Comparison of ENCODE assay signal across 8 cellular contexts in the genomic region with DNA sequence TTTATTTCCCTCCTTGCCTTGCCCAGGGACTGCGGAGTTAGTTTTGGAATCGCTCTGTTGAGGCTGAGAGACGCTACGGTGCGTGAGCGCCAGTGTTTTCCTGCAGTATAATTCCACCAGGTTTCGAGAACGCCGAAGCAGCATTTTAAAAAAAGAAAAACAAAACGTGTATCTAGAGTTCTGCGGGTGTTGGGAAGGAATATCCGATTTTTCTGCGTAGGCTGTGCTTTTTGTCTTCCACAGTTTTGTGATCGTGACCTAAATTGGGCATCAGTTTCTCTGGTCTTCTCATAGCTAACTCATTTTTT. TPM values are rescaled to one million over a fixed set of nuclear protein-coding genes. Genes with fewer than 3 reads are reported as not detected.
DNase-seq lines count a peak whose midpoint lies in the region; ATAC-seq, FAIRE-seq and TF ChIP-seq lines count a peak whose summit lies in the region.

No MANE protein-coding gene starts in this region.

- FAIRE-seq in GM12891 (lab: Jason Lieb, UNC) = no peak

- H3K36me3 ChIP-seq in mammary epithelial cell (ENCODE audit: insufficient read depth, low read length) (peaks cover 8% of the 10 kb centered on the region), muscle layer of colon (ENCODE audit: insufficient read depth, low read length) (no peaks in the 10 kb centered on the region)

- peaks cover 10% of the 10 kb centered on the region for H3K4me1 ChIP-seq in mammary epithelial cell (ENCODE audit: insufficient read depth, low read length)
- H3K4me1 ChIP-seq in muscle layer of colon (ENCODE audit: insufficient read depth, low read length) = peaks cover 10% of the 10 kb centered on the region

- H4K20me1 ChIP-seq in mammary epithelial cell (ENCODE audit: insufficient read depth, low read length) = no peaks in the 10 kb centered on the region

- CTCF ChIA-PET in AG04450 (lab: Charles Lee) = no interaction called here
- CTCF ChIA-PET in mammary epithelial cell (lab: Charles Lee; ENCODE audit: low non-redundant PET) = no interaction called here

- intact Hi-C loops in mammary epithelial cell (cut with micrococcal nuclease) = loop anchor here (2.0 to 10.0 kb wide), 3 partner anchors 39 to 215 kb away; a partner anchor contains a TSS

- no peak for DNase-seq in AG04450 (ENCODE audit: low read depth, low spot score)
- no peak for DNase-seq in mammary epithelial cell
- no peak for DNase-seq in stimulated activated CD4-positive, alpha-beta T cell treated with anti-CD3 and anti-CD28 coated beads, Interleukin-4, amount 100 ng/mL, for 4 hours
- DNase-seq in GM12891 (ENCODE audit: insufficient read length, low spot score) = no peak
- DNase-seq in activated gamma-delta T cell (lab: John Stamatoyannopoulos, UW) = no peak

- H3K27me3 ChIP-seq in AG04450 (ENCODE audit: control insufficient read depth, insufficient read depth, low read length) (no peaks in the 10 kb centered on the region), mammary epithelial cell (ENCODE audit: insufficient read depth, low read length) (no peaks in the 10 kb centered on the region), muscle layer of colon (ENCODE audit: control insufficient read depth in 1 of 2, insufficient read depth in 2 of 2, low read length in 2 of 2) (no peaks in the 10 kb centered on the region)

- peak overlapping the region; percentile 92 for H3K4me2 ChIP-seq in mammary epithelial cell (ENCODE audit: insufficient read depth, low read depth, low read length)

- dilution Hi-C loops in mammary epithelial cell (cut with HindIII; ENCODE audit: low sequenced_read_pairs) = no loop called here

- TF ChIP-seq POLR2A in GM12891 (IDR thresholded peaks at IDR 0.05; ENCODE audit: low read depth, low read length) = no peak

- peaks cover 56% of the 10 kb centered on the region for H3K79me2 ChIP-seq in mammary epithelial cell (ENCODE audit: insufficient read depth, low read length)

- H2AFZ ChIP-seq in mammary epithelial cell (ENCODE audit: low read depth, low read length) = peak overlapping the region; percentile 89

- H3K27ac ChIP-seq in AG04450 (ENCODE audit: low read depth, low read length) = peak overlapping the region; percentile 80
- H3K27ac ChIP-seq in mammary epithelial cell (ENCODE audit: insufficient read depth, low read depth, low read length) = peak overlapping the region; percentile 96
- peak overlapping the region; percentile 96 for H3K27ac ChIP-seq in muscle layer of colon (ENCODE audit: low read depth, low read length)

- in situ Hi-C loops in mammary epithelial cell (cut with MboI; ENCODE audit: low sequenced_read_pairs in 2 of 2) = no loop called here

- TF ChIP-seq CTCF in AG04450 (IDR thresholded peaks at IDR 0.05; ENCODE audit: low read depth, low read length) (no peak), mammary epithelial cell (conservative IDR thresholded peaks at IDR 0.05 in 1 of 2, IDR thresholded peaks at IDR 0.05 in 1 of 2; ENCODE audit: extremely low read depth in 1 of 2, insufficient read depth in 1 of 2, low read depth in 1 of 2, low read length in 2 of 2) (no peak)

- BruUV-seq in mammary epithelial cell (replicated peaks; lab: Mats Ljungman, UMichigan) = no TSS peak

- H3K9ac ChIP-seq in mammary epithelial cell (ENCODE audit: insufficient read depth, low read length) (peak overlapping the region; percentile 96), muscle layer of colon (ENCODE audit: low read length) (peak overlapping the region; percentile 84)

- WGBS in mammary epithelial cell (ENCODE audit: low coverage, missing lambda C conversion rate) = 2% methylated on average over 14 of the region's 14 CpGs

- H3K9me3 ChIP-seq in AG04450 (ENCODE audit: control insufficient read depth, insufficient read depth, low read length) (peaks cover 3% of the 10 kb centered on the region; the same call in 1 of the 2 replicates), mammary epithelial cell (replicated peaks; ENCODE audit: insufficient read depth, low read length) (no peaks in the 10 kb centered on the region), muscle layer of colon (ENCODE audit: low read length) (no peaks in the 10 kb centered on the region)

- POLR2A ChIA-PET in AG04450 (lab: Yijun Ruan, JAX) = no interaction called here

- peak overlapping the region; percentile 85 for H3K4me3 ChIP-seq in AG04450 (ENCODE audit: low read depth, low read length)
- peak overlapping the region; percentile 82 to 100 (median 97) for H3K4me3 ChIP-seq in mammary epithelial cell (replicated peaks in 1 of 3; ENCODE audit: insufficient read depth in 1 of 3, low read depth in 2 of 3, low read length in 3 of 3)
- H3K4me3 ChIP-seq in muscle layer of colon (ENCODE audit: low read depth in 1 of 2, low read length in 2 of 2) = peak overlapping the region; percentile 79 to 81

- peak; percentile 0 for ATAC-seq in HG03064 (IDR thresholded peaks at IDR 0.05; ENCODE audit: low read depth, unreplicated experiment)
- ATAC-seq in GM21529 (IDR thresholded peaks at IDR 0.05; ENCODE audit: unreplicated experiment) = no peak

TF ChIP-seq in GM12891, 5 proteins besides CTCF, POLR2A, EP300 and RAD21:
- TF ChIP-seq POU2F2 (IDR thresholded peaks at IDR 0.05; ENCODE audit: low read depth, low read length) (no peak), PAX5 (IDR thresholded peaks at IDR 0.05; ENCODE audit: insufficient read depth, low read length, severe bottlenecking) (no peak), POLR2AphosphoS5 (IDR thresholded peaks at IDR 0.05; ENCODE audit: low read depth, low read length) (no peak), TAF1 (IDR thresholded peaks at IDR 0.05; ENCODE audit: low read depth, low read length) (no peak), SPI1 (IDR thresholded peaks at IDR 0.05; ENCODE audit: low read depth, low read length) (no peak)

RNA-seq across cellular contexts. Expression of a gene that starts 0.8 kb away (rescaled TPM):
- polyA plus RNA-seq in AG04450 (2011; rRNA removed) (49.1 and 68.2 TPM in 2 replicates), mammary epithelial cell (73.9 TPM)
- polyA minus RNA-seq in AG04450 (2011; rRNA and poly(A)+ RNA removed) = 41.4 and 56.6 TPM in 2 replicates
- total RNA-seq in mammary epithelial cell = 100 to 1,000 TPM in 1 of 2 donors, 10 to 100 TPM in 1; 96.9 to 151 TPM
- 90.7 TPM for polyA minus RNA-seq in mammary epithelial cell
- polyA plus RNA-seq in GM12891 (2012; ENCODE audit: low read depth, missing spikeins) = 45.9 TPM
